Comparison of ENCODE assay signal across 1 cellular context in genomic region chr22:17205432-17205831, GRCh38.
TF ChIP-seq lines count a peak whose summit lies in the region.

No MANE protein-coding gene starts in this region.

TF ChIP-seq in WTC11, 78 proteins besides CTCF, POLR2A, EP300 and RAD21 (continued from another document):
- TF ChIP-seq MLX (CRISPR knock-in tag; IDR thresholded peaks at IDR 0.05) (no peak), RELA (CRISPR knock-in tag; IDR thresholded peaks at IDR 0.05; ENCODE audit: borderline replicate concordance) (no peak), GRHL2 (CRISPR knock-in tag; IDR thresholded peaks at IDR 0.05; ENCODE audit: insufficient replicate concordance, severe bottlenecking) (no peak), ZNF263 (CRISPR knock-in tag; IDR thresholded peaks at IDR 0.05; ENCODE audit: low read depth) (no peak), SMAD3 (CRISPR knock-in tag; IDR thresholded peaks at IDR 0.05; ENCODE audit: borderline replicate concordance) (no peak), CDX4 (CRISPR knock-in tag; IDR thresholded peaks at IDR 0.05; ENCODE audit: borderline replicate concordance) (no peak), ELF4 (CRISPR knock-in tag; IDR thresholded peaks at IDR 0.05; ENCODE audit: low read depth) (no peak), IRF2 (CRISPR knock-in tag; IDR thresholded peaks at IDR 0.05; ENCODE audit: borderline replicate concordance, low read depth) (no peak), PRRX2 (CRISPR knock-in tag; IDR thresholded peaks at IDR 0.05) (no peak), ZNF232 (CRISPR knock-in tag; IDR thresholded peaks at IDR 0.05) (no peak), ATF3 (CRISPR knock-in tag; conservative IDR thresholded peaks at IDR 0.05) (no peak), E2F1 (CRISPR knock-in tag; IDR thresholded peaks at IDR 0.05) (no peak), TEAD4 (CRISPR knock-in tag; IDR thresholded peaks at IDR 0.05) (no peak), NFYB (CRISPR knock-in tag; conservative IDR thresholded peaks at IDR 0.05; ENCODE audit: low read depth) (no peak), ZNF138 (CRISPR knock-in tag; conservative IDR thresholded peaks at IDR 0.05) (no peak)
